1 cellular context compared by ENCODE assay signal in genomic region chr7:79619216-79619615, GRCh38.
TF ChIP-seq lines count a peak whose summit lies in the region.

No MANE protein-coding gene starts in this region.

TF ChIP-seq in SK-N-SH treated with all-trans-retinoic acid at 6 μM for 48 hours, 23 proteins besides CTCF, POLR2A, EP300 and RAD21 (continued from another document):
- TF ChIP-seq BACH2 (CRISPR knock-in tag; IDR thresholded peaks at IDR 0.05; ENCODE audit: borderline replicate concordance) (no peak), CSDC2 (CRISPR knock-in tag; IDR thresholded peaks at IDR 0.05) (no peak), CREB5 (CRISPR knock-in tag; IDR thresholded peaks at IDR 0.05; ENCODE audit: low read depth) (no peak), TSHZ2 (CRISPR knock-in tag; IDR thresholded peaks at IDR 0.05) (no peak), SNAI2 (CRISPR knock-in tag; IDR thresholded peaks at IDR 0.05) (no peak), PPARA (CRISPR knock-in tag; IDR thresholded peaks at IDR 0.05; ENCODE audit: borderline replicate concordance) (no peak)
TF ChIP-seq in SK-N-SH treated with all-trans-retinoic acid at 6 μM for 48 hours: peak in this region for 0.
